10 cellular contexts compared by ENCODE assay signal in genomic region chr18:47595816-47596501, GRCh38.
A peak's percentile ranks its signal among the peaks of the same experiment; 100 is the strongest.
DNase-seq lines count a peak whose midpoint lies in the region; ATAC-seq and TF ChIP-seq lines count a peak whose summit lies in the region.
"Had no signal": no experiment of that assay in that cellular context is flagged by ENCODE, and none has a peak within 500 bp of the region (broad histone marks: within the 10 kb centered on the region; RNA-seq: fewer than 3 reads in every experiment).

No MANE protein-coding gene starts in this region.

- WGBS in heart left ventricle, 4 donors = 0 to 1% (median 0%) methylated on average over 2 of the region's 2 CpGs
- WGBS in ovary, 3 donors = 0 to 5% (median 3%) methylated on average over 2 of the region's 2 CpGs

- H3K9me3 ChIP-seq in heart left ventricle (peaks cover 0 to 6% (median 0%) of the 10 kb centered on the region in 12 donors), right atrium auricular region (peaks cover 0 to 16% of the 10 kb centered on the region in 2 donors), ovary (no peaks in the 10 kb centered on the region)

- TF ChIP-seq EP300 in ovary (IDR thresholded peaks at IDR 0.05) = no peak

- DNase-seq in heart left ventricle = no peak
- no peak for DNase-seq in right atrium auricular region (ENCODE audit: low spot score)
- peak; percentile 11 for DNase-seq in NCI-H510A treated with DMSO at 0.1 percent for 48 hours (lab: John Stamatoyannopoulos, UW)
- peak; percentile 14 for DNase-seq in epithelial cell of esophagus (ENCODE audit: low read depth)
- DNase-seq in superior temporal gyrus (ENCODE audit: extremely low spot score) = peak; percentile 42
- DNase-seq in NCI-H2081 (lab: John Stamatoyannopoulos, UW) = no peak
- no peak for DNase-seq in ovary
- DNase-seq: NCI-H2081 treated with DMSO at 0.1 percent for 48 hours had no signal

- H3K36me3 ChIP-seq in heart left ventricle (no peaks in the 10 kb centered on the region), right atrium auricular region (no peaks in the 10 kb centered on the region), ovary (no peaks in the 10 kb centered on the region)

- H3K4me1 ChIP-seq in heart left ventricle (no peaks in the 10 kb centered on the region), right atrium auricular region (no peaks in the 10 kb centered on the region), ovary (ENCODE audit: insufficient read depth) (no peaks in the 10 kb centered on the region)
- H3K4me1 ChIP-seq: parathyroid adenoma had no signal

- H3K27ac ChIP-seq in heart left ventricle = no peak overlapping the region
- no peak overlapping the region for H3K27ac ChIP-seq in right atrium auricular region
- no peak overlapping the region for H3K27ac ChIP-seq in ovary
- H3K27ac ChIP-seq: parathyroid adenoma had no signal

- no peak for ATAC-seq in heart left ventricle
- ATAC-seq in HG03039 (IDR thresholded peaks at IDR 0.05; ENCODE audit: unreplicated experiment) = no peak

- TF ChIP-seq POLR2A in heart left ventricle (IDR thresholded peaks at IDR 0.05) (no peak), ovary (IDR thresholded peaks at IDR 0.05) (no peak)

- intact Hi-C loops in heart left ventricle (cut with DNase I) = loop anchor here in 1 of 10 donors (2.0 kb wide), 1 partner anchor 153 kb away; no protein-coding TSS in a partner anchor
- intact Hi-C loops in ovary (cut with DNase I) = no loop called here

- H3K27me3 ChIP-seq in heart left ventricle (peaks cover 0 to 47% (median 14%) of the 10 kb centered on the region in 9 donors), right atrium auricular region (no peaks in the 10 kb centered on the region), ovary (no peaks in the 10 kb centered on the region)

- TF ChIP-seq CTCF in heart left ventricle (IDR thresholded peaks at IDR 0.05) = peak in 7 of 12 donors; percentile 6 to 32 (median 17)
- no peak for TF ChIP-seq CTCF in right atrium auricular region (IDR thresholded peaks at IDR 0.05)
- TF ChIP-seq CTCF in epithelial cell of esophagus (IDR thresholded peaks at IDR 0.05; ENCODE audit: insufficient read depth, low read depth, low read length, missing control alignments) = no peak
- no peak for TF ChIP-seq CTCF in ovary (IDR thresholded peaks at IDR 0.05)

- no peak overlapping the region for H3K4me3 ChIP-seq in heart left ventricle
- H3K4me3 ChIP-seq in right atrium auricular region = no peak overlapping the region
- H3K4me3 ChIP-seq in epithelial cell of esophagus (ENCODE audit: low read length) = no peak overlapping the region
- H3K4me3 ChIP-seq in ovary = no peak overlapping the region

Comparison
In these comparisons a context has a peak if more than half of its experiments do, and no peak if none do; other contexts are left out.
1. CTCF ChIP-seq: peak in heart left ventricle (7 of 12); none in right atrium auricular region (0 of 2), epithelial cell of esophagus (single experiment) and ovary (0 of 3).
2. DNase-seq: peak in NCI-H510A treated with DMSO at 0.1 percent for 48 hours (single experiment), epithelial cell of esophagus (single experiment) and superior temporal gyrus (single experiment); none in heart left ventricle (0 of 5), right atrium auricular region (single experiment), NCI-H2081 (0 of 2) and ovary (0 of 5).